Comparison of ENCODE assay signal across 18 cellular contexts in genomic region chr3:169390741-169391300, GRCh38.
DNase-seq lines count a peak whose midpoint lies in the region; ATAC-seq, FAIRE-seq and TF ChIP-seq lines count a peak whose summit lies in the region.
"Had no signal": no experiment of that assay in that cellular context is flagged by ENCODE, and none has a peak within 500 bp of the region (broad histone marks: within the 10 kb centered on the region; RNA-seq: fewer than 3 reads in every experiment).

No MANE protein-coding gene starts in this region.

- no peak for FAIRE-seq in endothelial cell of umbilical vein (lab: Jason Lieb, UNC)
- FAIRE-seq in GM12891 (lab: Jason Lieb, UNC), result no peak
- FAIRE-seq: colon, frontal cortex, GM12878, urothelium cell line had no signal

- H3K9ac ChIP-seq in endothelial cell of umbilical vein (replicated peaks; ENCODE audit: extremely low read depth, insufficient read depth, low read length), result peak overlapping the region; percentile 52

- H2AFZ ChIP-seq in PC-9 (no peak overlapping the region), endothelial cell of umbilical vein (ENCODE audit: low read depth, low read length) (no peak overlapping the region), osteoblast (ENCODE audit: low read length) (no peak overlapping the region)

- H3K4me1 ChIP-seq in PC-9 (replicated peaks; ENCODE audit: insufficient read depth), result peaks cover 30% of the 10 kb centered on the region
- peaks cover 45% of the 10 kb centered on the region for H3K4me1 ChIP-seq in endothelial cell of umbilical vein (ENCODE audit: control insufficient read depth, extremely low read depth, insufficient read depth, low read length)
- H3K4me1 ChIP-seq in osteoblast (ENCODE audit: insufficient read depth, low read length), result no peaks in the 10 kb centered on the region
- H3K4me1 ChIP-seq in CD8-positive, alpha-beta memory T cell (ENCODE audit: insufficient read depth, low read length), result no peaks in the 10 kb centered on the region

- H3K79me2 ChIP-seq in PC-9 (ENCODE audit: low read depth), result no peaks in the 10 kb centered on the region
- H3K79me2 ChIP-seq in endothelial cell of umbilical vein (ENCODE audit: control insufficient read depth, insufficient read depth, low read length), result no peaks in the 10 kb centered on the region
- no peaks in the 10 kb centered on the region for H3K79me2 ChIP-seq in osteoblast (ENCODE audit: insufficient read depth, low read length)

- no peaks in the 10 kb centered on the region for H3K4me1 Mint-ChIP-seq in CD8-positive, alpha-beta memory T cell
- H3K4me1 Mint-ChIP-seq: B cell had no signal

- peaks cover 0 to 4% (median 2%) of the 10 kb centered on the region in 5 donors for H3K9me3 Mint-ChIP-seq in CD8-positive, alpha-beta memory T cell
- H3K9me3 Mint-ChIP-seq: activated naive CD4-positive, alpha-beta T cell treated with anti-CD3 and anti-CD28 coated beads, Interleukin-2, amount 50 U/mL, for 72 hours had no signal

- BruUV-seq in PC-9 (replicated peaks; lab: Mats Ljungman, UMichigan) (no TSS peak), endothelial cell of umbilical vein (replicated peaks; lab: Mats Ljungman, UMichigan) (no TSS peak)

- H3K4me3 Mint-ChIP-seq in CD8-positive, alpha-beta memory T cell, result no peak overlapping the region
- H3K4me3 Mint-ChIP-seq: B cell, immature natural killer cell had no signal

- no peaks in the 10 kb centered on the region for H3K9me1 ChIP-seq in endothelial cell of umbilical vein (replicated peaks; ENCODE audit: control insufficient read depth, extremely low read depth, insufficient read depth, low read length)

- no peak overlapping the region for H3K4me3 ChIP-seq in PC-9
- no peak overlapping the region for H3K4me3 ChIP-seq in endothelial cell of umbilical vein (replicated peaks in 1 of 3; ENCODE audit: insufficient read depth in 1 of 3, low read depth in 1 of 3, low read length in 3 of 3)
- no peak overlapping the region for H3K4me3 ChIP-seq in osteoblast (ENCODE audit: insufficient read depth, low read length)
- H3K4me3 ChIP-seq in CD8-positive, alpha-beta memory T cell (ENCODE audit: low read length), result no peak overlapping the region
- H3K4me3 ChIP-seq: GM12878, SJCRH30 had no signal

- H3K4me2 ChIP-seq in PC-9 (peak overlapping the region; percentile 42), endothelial cell of umbilical vein (ENCODE audit: insufficient read depth, low read length) (no peak overlapping the region), osteoblast (ENCODE audit: insufficient read depth, low read length) (no peak overlapping the region)

- H3K27ac ChIP-seq in PC-9 (peak overlapping the region; percentile 26), endothelial cell of umbilical vein (ENCODE audit: insufficient read depth, low read depth, low read length) (peak overlapping the region; percentile 88), osteoblast (ENCODE audit: low read depth, low read length) (no peak overlapping the region)
- H3K27ac ChIP-seq in CD8-positive, alpha-beta memory T cell (ENCODE audit: low read depth, low read length), result no peak overlapping the region
- H3K27ac ChIP-seq: SJCRH30 had no signal

- peaks cover 0 to 1% of the 10 kb centered on the region in 2 donors for H3K27me3 Mint-ChIP-seq in CD8-positive, alpha-beta memory T cell

- H4K20me1 ChIP-seq in PC-9 (ENCODE audit: insufficient read depth), result no peaks in the 10 kb centered on the region
- no peaks in the 10 kb centered on the region for H4K20me1 ChIP-seq in endothelial cell of umbilical vein (replicated peaks; ENCODE audit: control insufficient read depth, extremely low read depth, insufficient read depth, low read length)
- H4K20me1 ChIP-seq in osteoblast (ENCODE audit: insufficient read depth, low read length), result no peaks in the 10 kb centered on the region

- H3K27ac Mint-ChIP-seq in CD8-positive, alpha-beta memory T cell, result no peak overlapping the region
- H3K27ac Mint-ChIP-seq: activated naive CD4-positive, alpha-beta T cell treated with anti-CD3 and anti-CD28 coated beads, Interleukin-2, amount 50 U/mL, for 72 hours; B cell; immature natural killer cell had no signal

- no peaks in the 10 kb centered on the region for H3K36me3 Mint-ChIP-seq in CD8-positive, alpha-beta memory T cell
- H3K36me3 Mint-ChIP-seq: activated naive CD4-positive, alpha-beta T cell treated with anti-CD3 and anti-CD28 coated beads, Interleukin-2, amount 50 U/mL, for 72 hours; immature natural killer cell had no signal

- H3K27me3 ChIP-seq in PC-9 (ENCODE audit: insufficient read depth, low read depth) (no peaks in the 10 kb centered on the region), endothelial cell of umbilical vein (ENCODE audit: control insufficient read depth in 2 of 2, insufficient read depth in 2 of 2, low read length in 2 of 2) (no peaks in the 10 kb centered on the region), osteoblast (ENCODE audit: insufficient read depth, low read length) (peaks cover 7% of the 10 kb centered on the region)
- H3K27me3 ChIP-seq in CD8-positive, alpha-beta memory T cell (ENCODE audit: insufficient read depth, low read length, poor library complexity, severe bottlenecking), result no peaks in the 10 kb centered on the region
- H3K27me3 ChIP-seq: SJCRH30 had no signal

- no peaks in the 10 kb centered on the region for H3K9me2 ChIP-seq in PC-9 (ENCODE audit: insufficient read depth)

- H3K9me3 ChIP-seq in PC-9 (ENCODE audit: insufficient read depth, low read depth), result no peaks in the 10 kb centered on the region
- no peaks in the 10 kb centered on the region for H3K9me3 ChIP-seq in endothelial cell of umbilical vein (replicated peaks; ENCODE audit: control insufficient read depth, insufficient read depth, low read length)
- H3K9me3 ChIP-seq in osteoblast (ENCODE audit: low read depth, low read length), result no peaks in the 10 kb centered on the region
- H3K9me3 ChIP-seq in CD8-positive, alpha-beta memory T cell (ENCODE audit: low read length), result no peaks in the 10 kb centered on the region
- H3K9me3 ChIP-seq: SJCRH30 had no signal

- peaks cover 4% of the 10 kb centered on the region for H3F3A ChIP-seq in PC-9 (ENCODE audit: insufficient read depth, low read depth)

- TF ChIP-seq POLR2A in endothelial cell of umbilical vein (IDR thresholded peaks at IDR 0.05; ENCODE audit: low read depth, low read length), result no peak
- TF ChIP-seq POLR2A in GM12891 (IDR thresholded peaks at IDR 0.05; ENCODE audit: low read depth, low read length), result no peak

- POLR2A ChIA-PET in PC-9 (lab: Charles Lee; ENCODE audit: unreplicated experiment) (interaction anchor here (0.5 to 0.7 kb wide), 4 partner anchors 88 to 241 kb away, joined by 4 to 5 read pairs (median 4); no protein-coding TSS in a partner anchor), endothelial cell of umbilical vein (lab: Charles Lee) (interaction anchor here (1.0 kb wide), 1 partner anchor 105 kb away, joined by 4 read pairs; no protein-coding TSS in a partner anchor)
- POLR2A ChIA-PET in CD8-positive, alpha-beta memory T cell (lab: Charles Lee), result no interaction called here

- peak; percentile 63 for DNase-seq in H4 (ENCODE audit: low spot score)
- peak in 1 of 2 experiments; percentile 85 for DNase-seq in PC-9
- DNase-seq in endothelial cell of umbilical vein (ENCODE audit: low read depth, low spot score), result peak; percentile 77
- DNase-seq in osteoblast (ENCODE audit: insufficient read length, low spot score, missing footprints), result peak; percentile 30
- no peak for DNase-seq in CD8-positive, alpha-beta memory T cell
- no peak for DNase-seq in GM12891 (ENCODE audit: insufficient read length, low spot score)
- DNase-seq: immature natural killer cell; NCI-H187 treated with DMSO at 0.1 percent for 48 hours; NK-92 treated with Interleukin-12 subunit alpha and Interleukin-12 subunit beta, amount 100 ng/mL, for 24 hours had no signal

- dilution Hi-C loops in endothelial cell of umbilical vein (cut with MboI; ENCODE audit: extremely low pct_ligation_motif_present, low sequenced_read_pairs), result no loop called here

- no peak; the same call in 1 of the 2 replicates for TF ChIP-seq CTCF in PC-9 (conservative IDR thresholded peaks at IDR 0.05)
- TF ChIP-seq CTCF in endothelial cell of umbilical vein (IDR thresholded peaks at IDR 0.05; ENCODE audit: extremely low read depth in 1 of 2, insufficient read depth in 1 of 2, low read depth in 1 of 2, low read length in 2 of 2), result peak in 1 of 2 donors; percentile 10
- TF ChIP-seq CTCF in osteoblast (IDR thresholded peaks at IDR 0.05; ENCODE audit: extremely low read depth, low read depth, low read length), result no peak

- intact Hi-C loops in PC-9 (cut with micrococcal nuclease; ENCODE audit: unreplicated experiment) (loop anchor here (1.0 to 5.0 kb wide), 6 partner anchors 42 to 271 kb away; no protein-coding TSS in a partner anchor), endothelial cell of umbilical vein (cut with micrococcal nuclease) (loop anchor here (1.0 to 5.0 kb wide), 3 partner anchors 86 to 242 kb away; no protein-coding TSS in a partner anchor)

- CTCF ChIA-PET in PC-9 (lab: Charles Lee) (interaction anchor here (0.5 to 1.7 kb wide), 11 partner anchors 40 to 278 kb away, joined by 4 to 17 read pairs (median 5); no protein-coding TSS in a partner anchor), endothelial cell of umbilical vein (lab: Charles Lee) (interaction anchor here (0.7 to 6.8 kb wide), 41 partner anchors 8 to 525 kb away, joined by 3 to 94 read pairs (median 5); no protein-coding TSS in a partner anchor)
- CTCF ChIA-PET in CD8-positive, alpha-beta memory T cell (lab: Charles Lee), result no interaction called here

- no peak for ATAC-seq in HG03521 (IDR thresholded peaks at IDR 0.05; ENCODE audit: unreplicated experiment)
- no peak for ATAC-seq in GM21723 (IDR thresholded peaks at IDR 0.05; ENCODE audit: unreplicated experiment)
- ATAC-seq: activated naive CD4-positive, alpha-beta T cell treated with anti-CD3 and anti-CD28 coated beads, Interleukin-2, amount 50 U/mL, for 72 hours had no signal

- H3K36me3 ChIP-seq in PC-9 (ENCODE audit: low read depth), result no peaks in the 10 kb centered on the region
- no peaks in the 10 kb centered on the region for H3K36me3 ChIP-seq in endothelial cell of umbilical vein (ENCODE audit: control insufficient read depth in 2 of 2, extremely low read depth in 1 of 2, insufficient read depth in 2 of 2, low read length in 2 of 2)
- H3K36me3 ChIP-seq in osteoblast (ENCODE audit: insufficient read depth, low read length), result no peaks in the 10 kb centered on the region
- no peaks in the 10 kb centered on the region for H3K36me3 ChIP-seq in CD8-positive, alpha-beta memory T cell (ENCODE audit: insufficient read depth, low read length)
- H3K36me3 ChIP-seq: SJCRH30 had no signal

TF ChIP-seq in endothelial cell of umbilical vein, 7 proteins besides CTCF, POLR2A, EP300 and RAD21 (continues in another document):
- TF ChIP-seq POLR2AphosphoS5 (IDR thresholded peaks at IDR 0.05; ENCODE audit: insufficient read depth, low read depth, low read length) (no peak), EZH2 (IDR thresholded peaks at IDR 0.05; ENCODE audit: borderline replicate concordance, low read depth, low read length, severe bottlenecking) (no peak), MYC (IDR thresholded peaks at IDR 0.05; ENCODE audit: low read depth, low read length) (no peak)

TF ChIP-seq in GM12891, 5 proteins besides CTCF, POLR2A, EP300 and RAD21 (continues in another document):
- TF ChIP-seq TAF1 (IDR thresholded peaks at IDR 0.05; ENCODE audit: low read depth, low read length) (no peak), POLR2AphosphoS5 (IDR thresholded peaks at IDR 0.05; ENCODE audit: low read depth, low read length) (no peak), POU2F2 (IDR thresholded peaks at IDR 0.05; ENCODE audit: low read depth, low read length) (no peak), SPI1 (IDR thresholded peaks at IDR 0.05; ENCODE audit: low read depth, low read length) (no peak)

Comparison
In these comparisons a context has a peak if more than half of its experiments do, and no peak if none do; other contexts are left out.
1. DNase-seq: peak in H4 (single experiment), endothelial cell of umbilical vein (single experiment) and osteoblast (single experiment); none in CD8-positive, alpha-beta memory T cell (0 of 5) and GM12891 (single experiment).
2. H3K27ac ChIP-seq: peak in PC-9 (single experiment) and endothelial cell of umbilical vein (single experiment); none in osteoblast (single experiment) and CD8-positive, alpha-beta memory T cell (single experiment).